13 cellular contexts compared by ENCODE assay signal in genomic region chr9:124277420-124277819, GRCh38. TPM values are rescaled to one million over a fixed set of nuclear protein-coding genes. Genes with fewer than 3 reads are reported as not detected.
DNase-seq lines count a peak whose midpoint lies in the region; ATAC-seq and TF ChIP-seq lines count a peak whose summit lies in the region.
"Had no signal": no experiment of that assay in that cellular context is flagged by ENCODE, and none has a peak within 500 bp of the region (broad histone marks: within the 10 kb centered on the region; RNA-seq: fewer than 3 reads in every experiment).

No MANE protein-coding gene starts in this region.

- no peaks in the 10 kb centered on the region for H3K9me3 Mint-ChIP-seq in chondrocyte (ENCODE audit: low read depth)
- H3K9me3 Mint-ChIP-seq in nephron progenitor cell = peaks cover 5% of the 10 kb centered on the region

- no peak for TF ChIP-seq EP300 in tibial nerve (IDR thresholded peaks at IDR 0.05)

- intact Hi-C loops in left colon (cut with DNase I, micrococcal nuclease) = no loop called here

- H3K27me3 Mint-ChIP-seq in chondrocyte (ENCODE audit: low read depth) = no peaks in the 10 kb centered on the region
- H3K27me3 Mint-ChIP-seq in nephron progenitor cell (ENCODE audit: low read depth, poor library complexity) = peaks cover 2% of the 10 kb centered on the region

- no peak for DNase-seq in HL-60 (ENCODE audit: low read depth in 1 of 2, low spot score in 1 of 2)
- DNase-seq in chondrocyte (ENCODE audit: low spot score) = no peak
- no peak for DNase-seq in nephron progenitor cell
- DNase-seq in tibial nerve (ENCODE audit: low spot score in 2 of 2) = no peak
- no peak for DNase-seq in DMS 273 treated with DMSO at 0.1 percent for 48 hours (lab: John Stamatoyannopoulos, UW)
- no peak for DNase-seq in left colon
- no peak for DNase-seq in NCI-H146 treated with DMSO at 0.1 percent for 48 hours (lab: John Stamatoyannopoulos, UW; ENCODE audit: unreplicated experiment)
- DNase-seq: NCI-H146, NCI-H2107, NCI-H446 treated with DMSO at 0.1 percent for 48 hours, NCI-H82, Peyer's patch, SHP77 treated with DMSO at 0.1 percent for 48 hours had no signal

- no peaks in the 10 kb centered on the region for H3K9me3 ChIP-seq in tibial nerve
- H3K9me3 ChIP-seq: Peyer's patch had no signal

- peaks cover 10% of the 10 kb centered on the region for H3K36me3 Mint-ChIP-seq in chondrocyte (ENCODE audit: low read depth)
- peaks cover 10% of the 10 kb centered on the region for H3K36me3 Mint-ChIP-seq in nephron progenitor cell (ENCODE audit: low read depth)

- TF ChIP-seq CTCF in HL-60 (IDR thresholded peaks at IDR 0.05; ENCODE audit: insufficient read depth, low read length) = no peak
- TF ChIP-seq CTCF in chondrocyte (IDR thresholded peaks at IDR 0.05) = no peak
- no peak for TF ChIP-seq CTCF in nephron progenitor cell (IDR thresholded peaks at IDR 0.05)
- no peak for TF ChIP-seq CTCF in tibial nerve (IDR thresholded peaks at IDR 0.05)

- H3K4me3 ChIP-seq in HL-60 (replicated peaks; ENCODE audit: insufficient read depth, low read length) = no peak overlapping the region
- H3K4me3 ChIP-seq in tibial nerve = no peak overlapping the region
- H3K4me3 ChIP-seq: Peyer's patch had no signal

- H3K4me1 ChIP-seq in tibial nerve = peaks cover 14 to 100% (median 78%) of the 10 kb centered on the region in 4 donors

- H3K27ac Mint-ChIP-seq in chondrocyte (ENCODE audit: unreplicated experiment) (peak overlapping the region; percentile 99), nephron progenitor cell (peak overlapping the region; percentile 87)

- H3K27me3 ChIP-seq in HL-60 (ENCODE audit: insufficient read depth, poor library complexity, severe bottlenecking) (no peaks in the 10 kb centered on the region), tibial nerve (no peaks in the 10 kb centered on the region)
- H3K27me3 ChIP-seq: Peyer's patch had no signal

- H3K4me3 Mint-ChIP-seq in chondrocyte (ENCODE audit: unreplicated experiment) = no peak overlapping the region
- no peak overlapping the region for H3K4me3 Mint-ChIP-seq in nephron progenitor cell

- no peak for ATAC-seq in left colon

- H3K4me1 Mint-ChIP-seq in chondrocyte (ENCODE audit: low read depth) = peaks cover 95% of the 10 kb centered on the region
- peaks cover 47% of the 10 kb centered on the region for H3K4me1 Mint-ChIP-seq in nephron progenitor cell

- H3K27ac ChIP-seq in HL-60 (replicated peaks) (peak overlapping the region; percentile 43; the same call in 1 of the 2 replicates), tibial nerve (peak overlapping the region; percentile 87 to 98 (median 96))
- H3K27ac ChIP-seq: Peyer's patch had no signal

- 70 to 77% methylated on average over 17 of the region's 17 CpGs for WGBS in tibial nerve, 2 donors

- no peaks in the 10 kb centered on the region for H3K36me3 ChIP-seq in tibial nerve
- H3K36me3 ChIP-seq: Peyer's patch had no signal

- no peak for TF ChIP-seq POLR2A in tibial nerve (IDR thresholded peaks at IDR 0.05)

RNA-seq across cellular contexts. Expression of gene NEK6, which starts 19.7 kb away (rescaled TPM):
- total RNA-seq in chondrocyte (99.9 to 110 TPM (median 107 TPM) in 3 replicates), tibial nerve (10 to 100 TPM; 25.3 to 53.1 (median 43.3) TPM), left colon (10 to 100 TPM; 50.7 to 77.7 TPM)
